ENCODE assay signal across 14 cellular contexts in genomic region chr9:82488319-82488701, GRCh38.
DNase-seq lines count a peak whose midpoint lies in the region; ATAC-seq and TF ChIP-seq lines count a peak whose summit lies in the region.
"Had no signal": no experiment of that assay in that cellular context is flagged by ENCODE, and none has a peak within 500 bp of the region (broad histone marks: within the 10 kb centered on the region; RNA-seq: fewer than 3 reads in every experiment).

No MANE protein-coding gene starts in this region.

- no peaks in the 10 kb centered on the region for H3K9me2 ChIP-seq in SK-N-SH
- no peaks in the 10 kb centered on the region for H3K9me2 ChIP-seq in OCI-LY7 (ENCODE audit: insufficient read depth, low read length)

- WGBS in SK-N-SH (ENCODE audit: low lambda C conversion rate), result 41% methylated on average over 5 of the region's 5 CpGs
- 53 to 69% methylated on average over 5 of the region's 5 CpGs for WGBS in esophagus squamous epithelium, 2 donors

- no TSS peak for BruUV-seq in OCI-LY7 (replicated peaks; lab: Mats Ljungman, UMichigan)

- TF ChIP-seq RAD21 in SK-N-SH (IDR thresholded peaks at IDR 0.05; ENCODE audit: low read length), result no peak; the same call in 1 of the 2 replicates

- no peak for TF ChIP-seq EP300 in SK-N-SH (IDR thresholded peaks at IDR 0.05; ENCODE audit: borderline replicate concordance in 1 of 2, low read depth in 1 of 2, low read length in 1 of 2)

- H2AFZ ChIP-seq in SK-N-SH (ENCODE audit: low read depth) (no peak overlapping the region), OCI-LY7 (ENCODE audit: low read length) (no peak overlapping the region)

- peaks cover 16% of the 10 kb centered on the region for H3F3A ChIP-seq in SK-N-SH (replicated peaks; ENCODE audit: insufficient read depth)

- H3K4me3 ChIP-seq in SK-N-SH (ENCODE audit: low read depth in 2 of 2, low read length in 1 of 2), result no peak overlapping the region; a peak in 1 of 4 replicates
- H3K4me3 ChIP-seq in esophagus squamous epithelium, result no peak overlapping the region
- H3K4me3 ChIP-seq in OCI-LY7 (ENCODE audit: low read depth, low read length, poor library complexity, severe bottlenecking), result no peak overlapping the region

- peaks cover 18 to 19% of the 10 kb centered on the region in 2 experiments for H3K4me1 ChIP-seq in SK-N-SH (ENCODE audit: control insufficient read depth in 1 of 2, insufficient read depth in 2 of 2, low read depth in 1 of 2, low read length in 1 of 2)
- peaks cover 0 to 32% (median 0%) of the 10 kb centered on the region in 3 donors for H3K4me1 ChIP-seq in esophagus squamous epithelium
- no peaks in the 10 kb centered on the region for H3K4me1 ChIP-seq in OCI-LY7 (ENCODE audit: insufficient read depth, low read length, poor library complexity, severe bottlenecking)

- peak; percentile 30 for DNase-seq in SK-N-SH
- DNase-seq in esophagus squamous epithelium (lab: John Stamatoyannopoulos, UW), result no peak
- peak; percentile 1 for DNase-seq in myocyte (ENCODE audit: low read depth)
- DNase-seq in SW480 (ENCODE audit: low spot score), result no peak
- DNase-seq in OCI-LY7 (ENCODE audit: low spot score), result no peak
- DNase-seq: activated CD4-positive, alpha-beta T cell treated with anti-CD3 and anti-CD28 coated beads for 48 hours; activated T-cell treated with anti-CD3 and anti-CD28 coated beads, Interleukin-2, amount 50 U/mL, for 48 hours; dermis blood vessel endothelial cell; Kasumi-1; NCI-H345 had no signal

- H3K79me2 ChIP-seq in SK-N-SH (ENCODE audit: insufficient read depth) (no peaks in the 10 kb centered on the region), OCI-LY7 (ENCODE audit: insufficient read depth, low read depth, low read length) (no peaks in the 10 kb centered on the region)

- H3K9me3 ChIP-seq in SK-N-SH, result no peaks in the 10 kb centered on the region
- H3K9me3 ChIP-seq in esophagus squamous epithelium, result no peaks in the 10 kb centered on the region
- H3K9me3 ChIP-seq in OCI-LY7 (ENCODE audit: low read length), result no peaks in the 10 kb centered on the region

- CTCF ChIA-PET in SK-N-SH (lab: Yijun Ruan, JAX), result interaction anchor here (1.3 kb wide), 1 partner anchor 118 kb away, joined by 3 read pairs; no protein-coding TSS in a partner anchor
- CTCF ChIA-PET in OCI-LY7 (lab: Charles Lee; ENCODE audit: unreplicated experiment), result no interaction called here

- POLR2A ChIA-PET in SK-N-SH (lab: Yijun Ruan, JAX) (no interaction called here), OCI-LY7 (lab: Charles Lee) (no interaction called here)

- no peaks in the 10 kb centered on the region for H4K20me1 ChIP-seq in SK-N-SH (ENCODE audit: insufficient read depth)
- H4K20me1 ChIP-seq in OCI-LY7 (ENCODE audit: insufficient read depth, low read length), result no peaks in the 10 kb centered on the region

- intact Hi-C loops in esophagus squamous epithelium (cut with DNase I) (no loop called here), OCI-LY7 (cut with micrococcal nuclease; ENCODE audit: unreplicated experiment) (no loop called here)

- H3K27ac ChIP-seq in SK-N-SH (ENCODE audit: low read depth in 2 of 2, low read length in 1 of 2), result peak overlapping the region; percentile 55 to 85; a peak in 3 of 4 replicates
- peak overlapping the region in 3 of 4 donors; percentile 42 to 75 (median 54) for H3K27ac ChIP-seq in esophagus squamous epithelium
- H3K27ac ChIP-seq in OCI-LY7 (ENCODE audit: low read depth, low read length, poor library complexity, severe bottlenecking), result no peak overlapping the region

- ATAC-seq in SK-N-SH treated with all-trans-retinoic acid at 6 μM for 48 hours (no peak; the same call in 2 of the 3 replicates), HG02759 (IDR thresholded peaks at IDR 0.05; ENCODE audit: unreplicated experiment) (no peak), HG02973 (IDR thresholded peaks at IDR 0.05; ENCODE audit: unreplicated experiment) (no peak)
- ATAC-seq: PC-3 had no signal

- TF ChIP-seq CTCF in SK-N-SH (IDR thresholded peaks at IDR 0.05), result no peak
- TF ChIP-seq CTCF in esophagus squamous epithelium (IDR thresholded peaks at IDR 0.05), result no peak
- no peak for TF ChIP-seq CTCF in OCI-LY7 (conservative IDR thresholded peaks at IDR 0.05; ENCODE audit: low read length)

- H3K27me3 ChIP-seq in SK-N-SH (ENCODE audit: insufficient read depth) (no peaks in the 10 kb centered on the region), esophagus squamous epithelium (no peaks in the 10 kb centered on the region)

- H3K4me2 ChIP-seq in SK-N-SH, result no peak overlapping the region; the same call in 1 of the 2 replicates
- no peak overlapping the region for H3K4me2 ChIP-seq in OCI-LY7 (ENCODE audit: low read length)

- no peak overlapping the region for H3K9ac ChIP-seq in SK-N-SH

- TF ChIP-seq POLR2A in esophagus squamous epithelium (IDR thresholded peaks at IDR 0.05), result no peak

- H3K36me3 ChIP-seq in SK-N-SH (replicated peaks in 1 of 2; ENCODE audit: control insufficient read depth in 1 of 2, insufficient read depth in 2 of 2, low read length in 1 of 2) (no peaks in the 10 kb centered on the region), esophagus squamous epithelium (no peaks in the 10 kb centered on the region), OCI-LY7 (ENCODE audit: insufficient read depth, low read length) (no peaks in the 10 kb centered on the region)

TF ChIP-seq in SK-N-SH, 30 proteins besides CTCF, POLR2A, EP300 and RAD21 (continues in another document):
- no peak for TF ChIP-seq SIN3A (IDR thresholded peaks at IDR 0.05; ENCODE audit: borderline replicate concordance, low read depth, low read length)
- TF ChIP-seq JUND (IDR thresholded peaks at IDR 0.05), result no peak
- TF ChIP-seq REST (IDR thresholded peaks at IDR 0.05; ENCODE audit: low read depth, low read length), result no peak

TF ChIP-seq in SK-N-SH treated with all-trans-retinoic acid at 6 μM for 48 hours, 23 proteins besides CTCF, POLR2A, EP300 and RAD21 (continues in another document):
- TF ChIP-seq CSRNP3 (CRISPR knock-in tag; IDR thresholded peaks at IDR 0.05), result no peak
- no peak for TF ChIP-seq ZNF565 (CRISPR knock-in tag; conservative IDR thresholded peaks at IDR 0.05; ENCODE audit: low read depth)
- TF ChIP-seq PPARA (CRISPR knock-in tag; IDR thresholded peaks at IDR 0.05; ENCODE audit: borderline replicate concordance), result no peak
- no peak for TF ChIP-seq TSHZ2 (CRISPR knock-in tag; IDR thresholded peaks at IDR 0.05)
- TF ChIP-seq BACH2 (CRISPR knock-in tag; IDR thresholded peaks at IDR 0.05; ENCODE audit: borderline replicate concordance), result no peak
- TF ChIP-seq PATZ1 (CRISPR knock-in tag; IDR thresholded peaks at IDR 0.05; ENCODE audit: borderline replicate concordance), result no peak
- TF ChIP-seq TOX (CRISPR knock-in tag; IDR thresholded peaks at IDR 0.05; ENCODE audit: borderline replicate concordance), result no peak
- no peak for TF ChIP-seq OSR1 (CRISPR knock-in tag; IDR thresholded peaks at IDR 0.05)
- TF ChIP-seq ZNF70 (CRISPR knock-in tag; IDR thresholded peaks at IDR 0.05), result no peak
- no peak for TF ChIP-seq RARB (CRISPR knock-in tag; IDR thresholded peaks at IDR 0.05)

Comparison
In these comparisons a context has a peak if more than half of its experiments do, and no peak if none do; other contexts are left out.
1. DNase-seq: peak in SK-N-SH (single experiment) and myocyte (single experiment); none in esophagus squamous epithelium (single experiment), SW480 (single experiment) and OCI-LY7 (single experiment).